Comparison of ENCODE assay signal across 9 cellular contexts in the genomic region with DNA sequence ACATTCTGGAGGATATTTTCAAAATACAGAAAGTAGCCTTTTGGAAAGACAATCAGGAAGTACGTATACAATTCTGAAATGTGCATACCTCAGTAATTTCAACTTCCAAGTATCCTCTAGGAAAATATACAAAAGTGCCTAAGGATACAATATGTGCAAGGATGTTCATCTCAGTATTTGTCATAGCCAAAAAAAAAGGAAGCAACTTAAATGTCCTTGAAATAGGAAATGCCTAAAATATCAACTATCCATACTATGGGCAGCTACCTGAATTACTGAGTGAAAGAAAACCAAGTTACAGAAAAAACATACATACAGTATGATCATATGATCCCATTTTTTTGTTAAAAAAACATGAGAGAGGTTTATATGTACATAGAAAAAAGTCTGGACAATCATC. TPM values are rescaled to one million over a fixed set of nuclear protein-coding genes. Genes with fewer than 3 reads are reported as not detected.
A peak's percentile ranks its signal among the peaks of the same experiment; 100 is the strongest.
DNase-seq lines count a peak whose midpoint lies in the region; ATAC-seq and TF ChIP-seq lines count a peak whose summit lies in the region.
"Had no signal": no experiment of that assay in that cellular context is flagged by ENCODE, and none has a peak within 500 bp of the region (broad histone marks: within the 10 kb centered on the region; RNA-seq: fewer than 3 reads in every experiment).

No MANE protein-coding gene starts in this region.

- no peak for ATAC-seq in gastroesophageal sphincter
- ATAC-seq in HG03280 (IDR thresholded peaks at IDR 0.05; ENCODE audit: unreplicated experiment): no peak
- ATAC-seq in GM18519 (IDR thresholded peaks at IDR 0.05; ENCODE audit: low FRiP score, unreplicated experiment): no peak

- TF ChIP-seq CTCF in A673 (conservative IDR thresholded peaks at IDR 0.05; ENCODE audit: low read depth, low read length) (no peak), Calu3 (IDR thresholded peaks at IDR 0.05; ENCODE audit: unreplicated experiment) (no peak), fibroblast of lung (conservative IDR thresholded peaks at IDR 0.05 in 1 of 2, IDR thresholded peaks at IDR 0.05 in 1 of 2; ENCODE audit: low read depth in 1 of 2, low read length in 2 of 2) (no peak), gastroesophageal sphincter (IDR thresholded peaks at IDR 0.05) (no peak)

- POLR2A ChIA-PET in A673 (lab: Charles Lee; ENCODE audit: low non-redundant PET): no interaction called here

- no peaks in the 10 kb centered on the region for H3K9me3 Mint-ChIP-seq in Calu3 (ENCODE audit: low read depth, unreplicated experiment)

- H3K9ac ChIP-seq in SK-N-MC (ENCODE audit: insufficient read length) (peak overlapping the region; percentile 98), fibroblast of lung (ENCODE audit: insufficient read depth, low read length) (no peak overlapping the region)

- no peak for TF ChIP-seq EP300 in gastroesophageal sphincter (IDR thresholded peaks at IDR 0.05)

- H3K36me3 ChIP-seq in A673 (ENCODE audit: insufficient read depth, low read length, poor library complexity, severe bottlenecking) (peaks cover 25% of the 10 kb centered on the region), SK-N-MC (ENCODE audit: insufficient read depth, low read length) (peaks cover 44% of the 10 kb centered on the region), fibroblast of lung (ENCODE audit: control insufficient read depth, insufficient read depth, low read length) (no peaks in the 10 kb centered on the region), gastroesophageal sphincter (peaks cover 0 to 22% of the 10 kb centered on the region in 2 donors)

- H3K4me1 Mint-ChIP-seq in Calu3 (ENCODE audit: low read depth, unreplicated experiment): peaks cover 27% of the 10 kb centered on the region

- H3K4me3 ChIP-seq in A673 (ENCODE audit: low read depth, low read length, poor library complexity, severe bottlenecking) (peak overlapping the region; percentile 75), SK-N-MC (peak overlapping the region; percentile 90), fibroblast of lung (replicated peaks in 1 of 4; ENCODE audit: control extremely low read depth in 1 of 4, insufficient read depth in 1 of 4, low read depth in 3 of 4, low read length in 4 of 4) (no peak overlapping the region), gastroesophageal sphincter (no peak overlapping the region)

- no peaks in the 10 kb centered on the region for H4K20me1 ChIP-seq in fibroblast of lung (ENCODE audit: control insufficient read depth, extremely low read depth, insufficient read depth, low read length)

- no peaks in the 10 kb centered on the region for H3K27me3 Mint-ChIP-seq in Calu3 (ENCODE audit: unreplicated experiment)

- H3K4me1 ChIP-seq in A673 (ENCODE audit: insufficient read depth, low read length, poor library complexity, severe bottlenecking) (peaks cover 14% of the 10 kb centered on the region), fibroblast of lung (ENCODE audit: control insufficient read depth, extremely low read depth, insufficient read depth, low read length) (peaks cover 3% of the 10 kb centered on the region), gastroesophageal sphincter (peaks cover 3 to 19% (median 4%) of the 10 kb centered on the region in 3 donors)

- no peak overlapping the region for H2AFZ ChIP-seq in fibroblast of lung (ENCODE audit: low read length)

- 88 to 89% methylated on average over 1 of the region's 1 CpG for WGBS in gastroesophageal sphincter (ENCODE audit: low coverage in 1 of 2), 2 donors

- peak overlapping the region; percentile 99 for H3K27ac Mint-ChIP-seq in Calu3 (ENCODE audit: unreplicated experiment)

- intact Hi-C loops in A673 (cut with micrococcal nuclease; ENCODE audit: unreplicated experiment) (no loop called here), Calu3 (cut with micrococcal nuclease; ENCODE audit: unreplicated experiment) (loop anchor here (5.0 kb wide), 1 partner anchor 106 kb away; no protein-coding TSS in a partner anchor)

- H3K4me2 ChIP-seq in fibroblast of lung (ENCODE audit: extremely low read depth, insufficient read depth, low read length): peak overlapping the region; percentile 97

- H3K36me3 Mint-ChIP-seq in Calu3 (ENCODE audit: insufficient read depth, unreplicated experiment): peaks cover 50% of the 10 kb centered on the region

- no peak for DNase-seq in A673 (ENCODE audit: low spot score)
- DNase-seq in Calu3: no peak
- no peak for DNase-seq in SK-N-MC (ENCODE audit: low read depth, low spot score)
- no peak for DNase-seq in fibroblast of lung (ENCODE audit: low read depth in 2 of 2)
- DNase-seq in activated effector memory CD4-positive, alpha-beta T cell treated with Interleukin-2 at 50 U/mL for 16 hours: no peak
- DNase-seq: spleen had no signal

- TF ChIP-seq POLR2A in gastroesophageal sphincter (IDR thresholded peaks at IDR 0.05): no peak

- no TSS peak for BruUV-seq in A673 (replicated peaks; lab: Mats Ljungman, UMichigan)
- no TSS peak for BruUV-seq in Calu3 (replicated peaks; lab: Mats Ljungman, UMichigan)

- H3K27me3 ChIP-seq in A673 (replicated peaks; ENCODE audit: insufficient read depth, low read depth, low read length, poor library complexity): no peaks in the 10 kb centered on the region
- no peaks in the 10 kb centered on the region for H3K27me3 ChIP-seq in fibroblast of lung (ENCODE audit: control insufficient read depth, insufficient read depth, low read length)
- no peaks in the 10 kb centered on the region for H3K27me3 ChIP-seq in gastroesophageal sphincter
- H3K27me3 ChIP-seq: spleen had no signal

- H3K79me2 ChIP-seq in fibroblast of lung (ENCODE audit: control insufficient read depth, insufficient read depth, low read length): peaks cover 14% of the 10 kb centered on the region

- no peaks in the 10 kb centered on the region for H3K9me3 ChIP-seq in A673 (ENCODE audit: low read depth, low read length, poor library complexity, severe bottlenecking)
- no peaks in the 10 kb centered on the region for H3K9me3 ChIP-seq in SK-N-MC (ENCODE audit: low read depth, low read length)
- no peaks in the 10 kb centered on the region for H3K9me3 ChIP-seq in fibroblast of lung (ENCODE audit: control insufficient read depth, insufficient read depth, low read depth, low read length)
- no peaks in the 10 kb centered on the region for H3K9me3 ChIP-seq in gastroesophageal sphincter
- H3K9me3 ChIP-seq: spleen had no signal

- CTCF ChIA-PET in A673 (lab: Charles Lee): no interaction called here
- CTCF ChIA-PET in Calu3 (lab: Charles Lee): interaction anchor here (0.6 to 3.5 kb wide), 5 partner anchors 12 to 1895 kb away, joined by 3 to 17 read pairs (median 15); a partner anchor contains a TSS

- H3K27ac ChIP-seq in A673 (ENCODE audit: low read depth, low read length, poor library complexity, severe bottlenecking) (no peak overlapping the region), SK-N-MC (no peak overlapping the region), fibroblast of lung (ENCODE audit: insufficient read depth, low read length) (no peak overlapping the region), gastroesophageal sphincter (no peak overlapping the region)

- peak overlapping the region; percentile 91 for H3K4me3 Mint-ChIP-seq in Calu3 (ENCODE audit: low read depth, unreplicated experiment)

RNA-seq across cellular contexts. Expression of a gene that starts 1.5 kb away (rescaled TPM):
- total RNA-seq in A673 (2021) (67.7 and 72.0 TPM in 2 replicates), Calu3 (2022) (59.6 and 64.4 TPM in 2 replicates), fibroblast of lung (12.8 and 17.5 TPM in 2 replicates), gastroesophageal sphincter (10 to 100 TPM; 13.5 to 28.5 (median 24.0) TPM)
- 30.6 and 37.6 TPM in 2 replicates for polyA plus RNA-seq in fibroblast of lung
- polyA plus RNA-seq in fibroblast of lung (2012): 21.8 and 31.9 TPM in 2 replicates
- 5.4 and 21.2 TPM in 2 replicates for polyA minus RNA-seq in fibroblast of lung (ENCODE audit: low replicate concordance)

RNA-seq across cellular contexts. Expression of a gene that starts 12.6 kb away (rescaled TPM):
- total RNA-seq in A673 (2021) (22.6 and 27.1 TPM in 2 replicates), Calu3 (2022) (58.3 and 61.1 TPM in 2 replicates), fibroblast of lung (37.8 and 47.1 TPM in 2 replicates), gastroesophageal sphincter (10 to 100 TPM; 62.1 to 73.8 (median 69.8) TPM)
- 58.8 and 66.7 TPM in 2 replicates for polyA plus RNA-seq in fibroblast of lung
- 51.8 and 63.6 TPM in 2 replicates for polyA plus RNA-seq in fibroblast of lung (2012)
- polyA minus RNA-seq in fibroblast of lung (ENCODE audit: low replicate concordance): 60.9 and 68.1 TPM in 2 replicates

RNA-seq across cellular contexts. Expression of a gene that starts 33.9 kb away (rescaled TPM):
- total RNA-seq in A673 (2021) (0.13 and 0.48 TPM in 2 replicates), Calu3 (2022) (0.12 TPM in 1 of 2 replicates, not detected in the other), fibroblast of lung (0.26 TPM in 1 of 2 replicates, not detected in the other), gastroesophageal sphincter (1 to 10 TPM in 2 of 4 donors, under 1 TPM in 2; 0.42 to 2.3 (median 1.5) TPM)
- 0.02 TPM in 2 replicates for polyA plus RNA-seq in fibroblast of lung
- 0.06 TPM in 1 of 2 replicates, not detected in the other for polyA plus RNA-seq in fibroblast of lung (2012)
- 1.2 TPM in 1 of 2 replicates, not detected in the other for polyA minus RNA-seq in fibroblast of lung (ENCODE audit: low replicate concordance)

Comparison
In these comparisons a context has a peak if more than half of its experiments do, and no peak if none do; other contexts are left out.
1. H3K4me3 ChIP-seq: peak in A673 (single experiment) and SK-N-MC (single experiment); none in fibroblast of lung (0 of 4) and gastroesophageal sphincter (0 of 2).